Comparison of ENCODE assay signal across 18 cellular contexts in genomic region chr12:89826468-89826867, GRCh38.
"Had no signal": no experiment of that assay in that cellular context is flagged by ENCODE, and none has a peak within 500 bp of the region (broad histone marks: within the 10 kb centered on the region; RNA-seq: fewer than 3 reads in every experiment).

No MANE protein-coding gene starts in this region.

- H3K27ac ChIP-seq: adrenal gland, breast epithelium, coronary artery, heart right ventricle, ovary, right lobe of liver, thoracic aorta had no signal

- H3K36me3 Mint-ChIP-seq: activated naive CD4-positive, alpha-beta T cell treated with anti-CD3 and anti-CD28 coated beads, Interleukin-2, amount 50 U/mL, for 72 hours; stimulated activated naive B cell treated with anti-CD40 and anti-IgM and Interleukin-4, amounts not matched to agents 10 μg/mL and 1 μg/mL and 100 μg/mL, for 72 hours had no signal

- H3K9me3 Mint-ChIP-seq: activated CD4-positive, alpha-beta T cell treated with anti-CD3 and anti-CD28 coated beads, Interleukin-2, amount 10 ng/mL, durations not matched to agents 7 days and 5 days; activated naive CD4-positive, alpha-beta T cell treated with anti-CD3 and anti-CD28 coated beads, Interleukin-2, amount 50 U/mL, for 72 hours; activated T-cell treated with anti-CD3 and anti-CD28 coated beads, Interleukin-2, amount 50 U/mL, for 4 hours had no signal

- DNase-seq: activated CD4-positive, alpha-beta T cell treated with anti-CD3 and anti-CD28 coated beads, Interleukin-2, amount 10 ng/mL, durations not matched to agents 7 days and 5 days; activated CD8-positive, alpha-beta T cell treated with anti-CD3 and anti-CD28 coated beads, Interleukin-2, amount 10 ng/mL, durations not matched to agents 7 days and 5 days; activated gamma-delta T cell; activated T-cell treated with anti-CD3 and anti-CD28 coated beads, Interleukin-2, amount 50 U/mL, for 4 hours; adrenal gland; heart right ventricle; left ventricle myocardium superior; naive thymus-derived CD4-positive, alpha-beta T cell; ovary; right lobe of liver; stimulated activated CD4-positive, alpha-beta T cell treated with anti-CD3 and anti-CD28 coated beads, Interleukin-4, amount 100 ng/mL, for 24 hours; stimulated activated naive B cell treated with anti-CD40 and anti-IgM and Interleukin-4, amounts not matched to agents 10 μg/mL and 1 μg/mL and 100 μg/mL, for 72 hours had no signal

- H3K4me3 ChIP-seq: adrenal gland, breast epithelium, coronary artery, heart right ventricle, ovary, right lobe of liver, thoracic aorta had no signal

- H3K27me3 Mint-ChIP-seq: activated CD4-positive, alpha-beta T cell treated with anti-CD3 and anti-CD28 coated beads, Interleukin-2, amount 10 ng/mL, durations not matched to agents 7 days and 5 days; naive thymus-derived CD4-positive, alpha-beta T cell; stimulated activated naive B cell treated with anti-CD40 and anti-IgM and Interleukin-4, amounts not matched to agents 10 μg/mL and 1 μg/mL and 100 μg/mL, for 72 hours had no signal

- ATAC-seq: activated CD4-positive, CD25-positive, alpha-beta regulatory T cell treated with anti-CD3 and anti-CD28 coated beads, Interleukin-2, amount 50 U/mL, for 24 hours; activated CD8-positive, alpha-beta T cell treated with anti-CD3 and anti-CD28 coated beads, Interleukin-2, amount 10 ng/mL, durations not matched to agents 7 days and 5 days; activated naive CD4-positive, alpha-beta T cell treated with anti-CD3 and anti-CD28 coated beads, Interleukin-2, amount 50 U/mL, for 72 hours; activated T-cell treated with anti-CD3 and anti-CD28 coated beads, Interleukin-2, amount 50 U/mL, for 4 hours; heart right ventricle; left ventricle myocardium superior; naive thymus-derived CD4-positive, alpha-beta T cell; right lobe of liver; stimulated activated naive B cell treated with anti-CD40 and anti-IgM and Interleukin-4, amounts not matched to agents 10 μg/mL and 1 μg/mL and 100 μg/mL, for 72 hours had no signal

- H3K27me3 ChIP-seq: adrenal gland, breast epithelium, ovary, right lobe of liver had no signal

- H3K4me3 Mint-ChIP-seq: activated CD4-positive, alpha-beta T cell treated with anti-CD3 and anti-CD28 coated beads, Interleukin-2, amount 10 ng/mL, durations not matched to agents 7 days and 5 days; activated CD8-positive, alpha-beta T cell treated with anti-CD3 and anti-CD28 coated beads, Interleukin-2, amount 10 ng/mL, durations not matched to agents 7 days and 5 days; activated T-cell treated with anti-CD3 and anti-CD28 coated beads, Interleukin-2, amount 50 U/mL, for 4 hours; naive thymus-derived CD4-positive, alpha-beta T cell; stimulated activated naive B cell treated with anti-CD40 and anti-IgM and Interleukin-4, amounts not matched to agents 10 μg/mL and 1 μg/mL and 100 μg/mL, for 72 hours had no signal

- H3K9me3 ChIP-seq: adrenal gland, breast epithelium, heart right ventricle, ovary, right lobe of liver, thoracic aorta had no signal

- H3K27ac Mint-ChIP-seq: activated CD4-positive, alpha-beta T cell treated with anti-CD3 and anti-CD28 coated beads, Interleukin-2, amount 10 ng/mL, durations not matched to agents 7 days and 5 days; activated CD8-positive, alpha-beta T cell treated with anti-CD3 and anti-CD28 coated beads, Interleukin-2, amount 10 ng/mL, durations not matched to agents 7 days and 5 days; activated naive CD4-positive, alpha-beta T cell treated with anti-CD3 and anti-CD28 coated beads, Interleukin-2, amount 50 U/mL, for 72 hours had no signal

- FAIRE-seq: astrocyte had no signal

- H3K36me3 ChIP-seq: adrenal gland, breast epithelium, heart right ventricle, ovary, right lobe of liver, thoracic aorta had no signal

- H3K4me1 ChIP-seq: adrenal gland, breast epithelium, heart right ventricle, right lobe of liver had no signal
